Comparison of ENCODE assay signal across 11 cellular contexts in genomic region chr2:177598321-177598922, GRCh38.
DNase-seq lines count a peak whose midpoint lies in the region; FAIRE-seq lines count a peak whose summit lies in the region.
"Had no signal": no experiment of that assay in that cellular context is flagged by ENCODE, and none has a peak within 500 bp of the region (broad histone marks: within the 10 kb centered on the region; RNA-seq: fewer than 3 reads in every experiment).

No MANE protein-coding gene starts in this region.

- H3K9me3 Mint-ChIP-seq in activated T-helper 1 cell treated with anti-CD3 and anti-CD28 coated beads, Interleukin-12 subunit alpha, Interleukin-12 subunit beta, Interleukin-2, Interleukin-4 antibody, amounts not matched to agents 30 ng/mL and 10 ng/mL and 1 ng/mL, durations not matched to agents 14 hours and 24 hours and 36 hours, result no peaks in the 10 kb centered on the region
- H3K9me3 Mint-ChIP-seq: T-helper 1 cell treated with Interleukin-12 subunit alpha and Interleukin-12 subunit beta and Interleukin-4 antibody, amounts not matched to agents 30 μg/mL and 1 μg/mL, for 36 hours had no signal

- no peak overlapping the region for H3K27ac Mint-ChIP-seq in activated T-helper 1 cell treated with anti-CD3 and anti-CD28 coated beads, Interleukin-12 subunit alpha, Interleukin-12 subunit beta, Interleukin-2, Interleukin-4 antibody, amounts not matched to agents 30 ng/mL and 10 ng/mL and 1 ng/mL, durations not matched to agents 14 hours and 24 hours and 36 hours
- H3K27ac Mint-ChIP-seq: T-helper 1 cell treated with Interleukin-12 subunit alpha and Interleukin-12 subunit beta and Interleukin-4 antibody, amounts not matched to agents 30 μg/mL and 1 μg/mL, for 36 hours had no signal

- peaks cover 18% of the 10 kb centered on the region for H3K4me1 Mint-ChIP-seq in activated T-helper 1 cell treated with anti-CD3 and anti-CD28 coated beads, Interleukin-12 subunit alpha, Interleukin-12 subunit beta, Interleukin-2, Interleukin-4 antibody, amounts not matched to agents 30 ng/mL and 10 ng/mL and 1 ng/mL, durations not matched to agents 14 hours and 24 hours and 36 hours (ENCODE audit: low read depth)

- no peaks in the 10 kb centered on the region for H3K36me3 Mint-ChIP-seq in activated T-helper 1 cell treated with anti-CD3 and anti-CD28 coated beads, Interleukin-12 subunit alpha, Interleukin-12 subunit beta, Interleukin-2, Interleukin-4 antibody, amounts not matched to agents 30 ng/mL and 10 ng/mL and 1 ng/mL, durations not matched to agents 14 hours and 24 hours and 36 hours (ENCODE audit: low read depth)

- DNase-seq in EL (peak; percentile 10), RPMI7951 (ENCODE audit: low read depth) (peak; percentile 38), globus pallidus (ENCODE audit: low spot score) (peak; percentile 26), pons (ENCODE audit: low spot score) (peak; percentile 76), DMS114 treated with DMSO at 0.1 percent for 48 hours (lab: John Stamatoyannopoulos, UW; ENCODE audit: unreplicated experiment) (no peak), DMS79 (lab: John Stamatoyannopoulos, UW) (no peak), GM19239 (ENCODE audit: insufficient read length, low spot score) (no peak)
- no peak for DNase-seq in activated T-helper 1 cell treated with anti-CD3 and anti-CD28 coated beads, Interleukin-12 subunit alpha, Interleukin-12 subunit beta, Interleukin-2, Interleukin-4 antibody, amounts not matched to agents 30 ng/mL and 10 ng/mL and 1 ng/mL, durations not matched to agents 14 hours and 24 hours and 36 hours (ENCODE audit: low spot score)
- DNase-seq: NCI-H2029; stimulated activated CD8-positive, alpha-beta memory T cell treated with anti-CD3 and anti-CD28 coated beads, Interleukin-4, amount 100 ng/mL, for 48 hours had no signal

- H3K4me3 Mint-ChIP-seq in activated T-helper 1 cell treated with anti-CD3 and anti-CD28 coated beads, Interleukin-12 subunit alpha, Interleukin-12 subunit beta, Interleukin-2, Interleukin-4 antibody, amounts not matched to agents 30 ng/mL and 10 ng/mL and 1 ng/mL, durations not matched to agents 14 hours and 24 hours and 36 hours, result no peak overlapping the region
- H3K4me3 Mint-ChIP-seq: T-helper 1 cell treated with Interleukin-12 subunit alpha and Interleukin-12 subunit beta and Interleukin-4 antibody, amounts not matched to agents 30 μg/mL and 1 μg/mL, for 36 hours had no signal

- intact Hi-C loops in activated T-helper 1 cell treated with anti-CD3 and anti-CD28 coated beads, Interleukin-12 subunit alpha, Interleukin-12 subunit beta, Interleukin-2, Interleukin-4 antibody, amounts not matched to agents 30 ng/mL and 10 ng/mL and 1 ng/mL, durations not matched to agents 14 hours and 24 hours and 36 hours (cut with micrococcal nuclease), result no loop called here

- peaks cover 4% of the 10 kb centered on the region for H3K27me3 Mint-ChIP-seq in activated T-helper 1 cell treated with anti-CD3 and anti-CD28 coated beads, Interleukin-12 subunit alpha, Interleukin-12 subunit beta, Interleukin-2, Interleukin-4 antibody, amounts not matched to agents 30 ng/mL and 10 ng/mL and 1 ng/mL, durations not matched to agents 14 hours and 24 hours and 36 hours (ENCODE audit: insufficient read depth)

- FAIRE-seq in GM19239 (lab: Jason Lieb, UNC), result no peak

Comparison
In these comparisons a context has a peak if more than half of its experiments do, and no peak if none do; other contexts are left out.
1. DNase-seq: peak in EL (single experiment), RPMI7951 (single experiment), globus pallidus (single experiment) and pons (single experiment); none in DMS114 treated with DMSO at 0.1 percent for 48 hours (single experiment), activated T-helper 1 cell treated with anti-CD3 and anti-CD28 coated beads, Interleukin-12 subunit alpha, Interleukin-12 subunit beta, Interleukin-2, Interleukin-4 antibody, amounts not matched to agents 30 ng/mL and 10 ng/mL and 1 ng/mL, durations not matched to agents 14 hours and 24 hours and 36 hours (single experiment), DMS79 (single experiment) and GM19239 (single experiment).